Comparison of ENCODE assay signal across 23 cellular contexts in the genomic region with DNA sequence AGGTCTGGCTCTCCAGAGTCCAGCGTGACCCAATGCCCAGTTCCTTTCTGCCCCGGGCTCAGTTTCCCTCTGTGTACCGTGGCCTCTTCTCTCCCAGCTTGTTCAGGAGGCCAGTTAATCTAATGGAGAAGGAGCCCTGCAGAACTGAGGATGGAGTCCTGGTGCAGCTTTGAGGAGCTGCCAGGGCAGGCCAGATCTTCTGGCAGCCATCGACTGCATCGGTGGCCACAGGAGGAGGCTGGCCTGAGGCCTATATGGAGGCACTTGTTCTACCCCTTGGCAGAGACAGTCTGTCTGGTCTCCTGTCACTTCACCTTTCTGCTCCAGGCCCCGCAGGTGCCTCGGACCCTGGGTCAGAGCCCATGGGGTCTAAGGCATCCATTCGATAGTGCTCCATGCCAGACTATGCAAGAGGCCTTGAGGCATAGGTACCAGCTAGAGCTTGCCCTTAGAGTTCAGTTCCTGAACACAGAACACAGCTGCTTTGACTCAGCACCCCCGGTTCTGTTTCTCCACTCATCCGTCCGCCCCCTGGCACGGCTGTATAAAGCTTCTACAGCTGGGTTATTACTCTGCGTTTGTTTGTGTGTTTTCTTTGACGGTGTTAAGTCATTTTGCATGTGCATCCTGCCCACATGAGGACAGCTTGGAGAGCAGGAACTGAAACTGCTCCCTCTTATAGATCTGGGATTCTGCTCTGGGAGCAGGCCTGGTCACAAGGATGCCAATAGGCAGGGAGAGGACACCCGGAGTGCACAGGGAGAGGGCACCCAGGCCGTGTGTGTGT. TPM values are rescaled to one million over a fixed set of nuclear protein-coding genes. Genes with fewer than 3 reads are reported as not detected.
A peak's percentile ranks its signal among the peaks of the same experiment; 100 is the strongest.
DNase-seq lines count a peak whose midpoint lies in the region; ATAC-seq and TF ChIP-seq lines count a peak whose summit lies in the region.
"Had no signal": no experiment of that assay in that cellular context is flagged by ENCODE, and none has a peak within 500 bp of the region (broad histone marks: within the 10 kb centered on the region; RNA-seq: fewer than 3 reads in every experiment).

No MANE protein-coding gene starts in this region.

- H3K9me3 Mint-ChIP-seq in nephron progenitor cell = no peaks in the 10 kb centered on the region
- H3K9me3 Mint-ChIP-seq: CD4-positive, alpha-beta T cell had no signal

- H3K36me3 ChIP-seq in transverse colon (no peaks in the 10 kb centered on the region), brain microvascular endothelial cell (replicated peaks) (no peaks in the 10 kb centered on the region)
- H3K36me3 ChIP-seq: BE2C had no signal

- TF ChIP-seq EP300 in transverse colon (IDR thresholded peaks at IDR 0.05; ENCODE audit: low read depth) = no peak

- peak overlapping the region; percentile 28 for H3K27ac Mint-ChIP-seq in nephron progenitor cell
- H3K27ac Mint-ChIP-seq: CD4-positive, alpha-beta T cell; IgD-negative memory B cell had no signal

- no peaks in the 10 kb centered on the region for H3K36me3 Mint-ChIP-seq in nephron progenitor cell (ENCODE audit: low read depth)

- TF ChIP-seq CTCF in epithelial cell of esophagus (IDR thresholded peaks at IDR 0.05; ENCODE audit: insufficient read depth, low read depth, low read length, missing control alignments) = no peak
- TF ChIP-seq CTCF in nephron progenitor cell (IDR thresholded peaks at IDR 0.05) = no peak
- no peak for TF ChIP-seq CTCF in transverse colon (IDR thresholded peaks at IDR 0.05)
- no peak for TF ChIP-seq CTCF in brain microvascular endothelial cell (IDR thresholded peaks at IDR 0.05; ENCODE audit: low read depth, low read length, missing control alignments)

- H3K4me1 Mint-ChIP-seq in nephron progenitor cell = peaks cover 47% of the 10 kb centered on the region

- intact Hi-C loops in transverse colon (cut with DNase I; ENCODE audit: low total_unique reads) = no loop called here

- H3K4me3 ChIP-seq in epithelial cell of esophagus (ENCODE audit: low read length) = no peak overlapping the region
- no peak overlapping the region for H3K4me3 ChIP-seq in transverse colon
- no peak overlapping the region for H3K4me3 ChIP-seq in brain microvascular endothelial cell (ENCODE audit: low read depth, low read length)
- H3K4me3 ChIP-seq: GM12878, PC-9, SK-N-MC had no signal

- no peak overlapping the region for H3K4me3 Mint-ChIP-seq in nephron progenitor cell
- H3K4me3 Mint-ChIP-seq: CD4-positive, alpha-beta T cell; IgD-negative memory B cell had no signal

- in situ Hi-C loops in transverse colon (cut with MboI; ENCODE audit: low pct_ligation_motif_present in 1 of 4, low pct_unique_long_range_greater_than_20kb in 1 of 4, low sequenced_read_pairs in 3 of 4) = no loop called here
- in situ Hi-C loops in brain microvascular endothelial cell (cut with HindIII; ENCODE audit: low pct_ligation_motif_present, low sequenced_read_pairs) = no loop called here

- WGBS in transverse colon (ENCODE audit: low coverage in 1 of 2), 2 donors = 57 to 66% methylated on average over 6 to 15 of the region's 16 CpGs

- H3K27me3 ChIP-seq in transverse colon = no peaks in the 10 kb centered on the region
- H3K27me3 ChIP-seq in brain microvascular endothelial cell (replicated peaks) = no peaks in the 10 kb centered on the region
- H3K27me3 ChIP-seq: BE2C had no signal

- H3K4me1 ChIP-seq in transverse colon = peaks cover 5 to 19% (median 12%) of the 10 kb centered on the region in 4 donors

- ATAC-seq in HG03039 (IDR thresholded peaks at IDR 0.05; ENCODE audit: unreplicated experiment) = no peak
- ATAC-seq: GM12878, HCT116 had no signal

- no peak for TF ChIP-seq POLR2A in transverse colon (IDR thresholded peaks at IDR 0.05)

- no peaks in the 10 kb centered on the region for H3K9me3 ChIP-seq in transverse colon
- H3K9me3 ChIP-seq: BE2C had no signal

- peaks cover 13% of the 10 kb centered on the region for H3K27me3 Mint-ChIP-seq in nephron progenitor cell (ENCODE audit: low read depth, poor library complexity)

- DNase-seq in NAMALWA (ENCODE audit: low spot score) (peak; percentile 16), epithelial cell of esophagus (ENCODE audit: low read depth) (peak; percentile 24), nephron progenitor cell (no peak), transverse colon (peak; percentile 9), occipital lobe (lab: John Stamatoyannopoulos, UW) (no peak), brain microvascular endothelial cell (no peak)
- DNase-seq: BE2C; CD4-positive, alpha-beta T cell; COR-L47; DMS79; Karpas-422; NCI-H1417 treated with DMSO at 0.1 percent for 48 hours; NCI-H187; NCI-H510A; PC-9; SHP77 treated with DMSO at 0.1 percent for 48 hours had no signal

- H3K27ac ChIP-seq in transverse colon = peak overlapping the region; percentile 8 to 75 (median 38)
- H3K27ac ChIP-seq in brain microvascular endothelial cell = no peak overlapping the region
- H3K27ac ChIP-seq: PC-9, RWPE1, SK-N-MC had no signal

RNA-seq across cellular contexts. Expression of gene LRRN2, which starts 18.5 kb away (rescaled TPM):
- total RNA-seq in transverse colon (10 to 100 TPM in 3 of 4 donors, 1 to 10 TPM in 1; 2.0 to 32.9 (median 23.8) TPM), occipital lobe (12.8 TPM)
- total RNA-seq: A673; CD4-positive, alpha-beta T cell; GM12878 had no signal

Comparison
In these comparisons a context has a peak if more than half of its experiments do, and no peak if none do; other contexts are left out.
1. DNase-seq: peak in NAMALWA (single experiment), epithelial cell of esophagus (single experiment) and transverse colon (single experiment); none in nephron progenitor cell (single experiment), occipital lobe (single experiment) and brain microvascular endothelial cell (single experiment).